8 cellular contexts compared by ENCODE assay signal in genomic region chr6:113859349-113860164, GRCh38. TPM values are rescaled to one million over a fixed set of nuclear protein-coding genes. Genes with fewer than 3 reads are reported as not detected.
A peak's percentile ranks its signal among the peaks of the same experiment; 100 is the strongest.
DNase-seq lines count a peak whose midpoint lies in the region; ATAC-seq and TF ChIP-seq lines count a peak whose summit lies in the region.

No MANE protein-coding gene starts in this region.

- H3K4me1 Mint-ChIP-seq in T-cell = peaks cover 0 to 24% (median 19%) of the 10 kb centered on the region in 3 donors
- H3K4me1 Mint-ChIP-seq in natural killer cell treated with Interleukin-12 subunit alpha and Interleukin-12 subunit beta and Interleukin-15 and Interleukin-18, amount 100 ng/mL, for 72 hours (ENCODE audit: low read depth in 2 of 2) = peaks cover 10 to 12% of the 10 kb centered on the region in 2 donors

- H3K36me3 ChIP-seq in Karpas-422 (ENCODE audit: insufficient read depth, low read length) = no peaks in the 10 kb centered on the region

- H2AFZ ChIP-seq in Karpas-422 (ENCODE audit: low read length) = no peak overlapping the region

- ATAC-seq in GM19025 (IDR thresholded peaks at IDR 0.05; ENCODE audit: low read depth, unreplicated experiment) = peak; percentile 0
- ATAC-seq in T-cell (replicated peaks in 1 of 4) = no peak
- ATAC-seq in natural killer cell treated with Interleukin-12 subunit alpha and Interleukin-12 subunit beta and Interleukin-15 and Interleukin-18, amount 100 ng/mL, for 72 hours = no peak
- no peak for ATAC-seq in GM21737 (IDR thresholded peaks at IDR 0.05; ENCODE audit: unreplicated experiment)

- H3K9me3 Mint-ChIP-seq in T-cell = no peaks in the 10 kb centered on the region
- H3K9me3 Mint-ChIP-seq in natural killer cell treated with Interleukin-12 subunit alpha and Interleukin-12 subunit beta and Interleukin-15 and Interleukin-18, amount 100 ng/mL, for 72 hours = no peaks in the 10 kb centered on the region

- no peaks in the 10 kb centered on the region for H3K9me3 ChIP-seq in Karpas-422 (ENCODE audit: low read length)

- no peaks in the 10 kb centered on the region for H4K20me1 ChIP-seq in Karpas-422 (ENCODE audit: insufficient read depth, low read depth, low read length)

- H3K4me3 Mint-ChIP-seq in T-cell = peak overlapping the region in 2 of 3 donors; percentile 28 to 67
- peak overlapping the region; percentile 30 for H3K4me3 Mint-ChIP-seq in natural killer cell treated with Interleukin-12 subunit alpha and Interleukin-12 subunit beta and Interleukin-15 and Interleukin-18, amount 100 ng/mL, for 72 hours

- no peak overlapping the region for H3K4me2 ChIP-seq in Karpas-422 (ENCODE audit: low read depth, low read length, poor library complexity, severe bottlenecking)

- H3K27ac ChIP-seq in Karpas-422 (ENCODE audit: low read length) = no peak overlapping the region

- no peaks in the 10 kb centered on the region for H3K79me2 ChIP-seq in Karpas-422 (ENCODE audit: low read length)

- TF ChIP-seq CTCF in fibroblast of villous mesenchyme (IDR thresholded peaks at IDR 0.05; ENCODE audit: insufficient read depth, low read depth, low read length) = no peak

- H3K27me3 Mint-ChIP-seq in T-cell = peaks cover 37% of the 10 kb centered on the region in 2 donors
- H3K27me3 Mint-ChIP-seq in natural killer cell treated with Interleukin-12 subunit alpha and Interleukin-12 subunit beta and Interleukin-15 and Interleukin-18, amount 100 ng/mL, for 72 hours = peaks cover 7 to 20% of the 10 kb centered on the region in 2 donors

- H3K27me3 ChIP-seq in Karpas-422 (ENCODE audit: low read length) = 0 out of 2 replicates have a peak, but pooled peaks cover 2% of the 10 kb centered on the region

- no peak overlapping the region for H3K9ac ChIP-seq in Karpas-422 (ENCODE audit: low read length)

- H3K9me2 ChIP-seq in Karpas-422 (replicated peaks; ENCODE audit: insufficient read depth, low read length) = no peaks in the 10 kb centered on the region

- H3K36me3 Mint-ChIP-seq in T-cell = no peaks in the 10 kb centered on the region
- H3K36me3 Mint-ChIP-seq in natural killer cell treated with Interleukin-12 subunit alpha and Interleukin-12 subunit beta and Interleukin-15 and Interleukin-18, amount 100 ng/mL, for 72 hours = no peaks in the 10 kb centered on the region

- POLR2A ChIA-PET in T-cell (lab: Charles Lee) = no interaction called here

- peaks cover 32% of the 10 kb centered on the region for H3K4me1 ChIP-seq in Karpas-422 (ENCODE audit: low read length)

- CTCF ChIA-PET in T-cell (lab: Charles Lee) = interaction anchor here (0.6 to 2.3 kb wide), 4 partner anchors 405 to 1680 kb away, joined by 7 to 12 read pairs (median 8); no protein-coding TSS in a partner anchor

- H3K27ac Mint-ChIP-seq in T-cell = no peak overlapping the region
- H3K27ac Mint-ChIP-seq in natural killer cell treated with Interleukin-12 subunit alpha and Interleukin-12 subunit beta and Interleukin-15 and Interleukin-18, amount 100 ng/mL, for 72 hours = no peak overlapping the region

- H3K4me3 ChIP-seq in fibroblast of villous mesenchyme (ENCODE audit: low read depth, low read length) (peak overlapping the region; percentile 97), Karpas-422 (ENCODE audit: low read length) (no peak overlapping the region)

- DNase-seq in A172 (ENCODE audit: low spot score) (peak; percentile 17), T-cell (peak in 1 of 34 experiments; percentile 1), fibroblast of villous mesenchyme (ENCODE audit: low read depth) (peak; percentile 48), Karpas-422 (no peak), UCSD-AML1 (lab: John Stamatoyannopoulos, UW; ENCODE audit: unreplicated experiment) (no peak)
- no peak for DNase-seq in natural killer cell treated with Interleukin-12 subunit alpha and Interleukin-12 subunit beta and Interleukin-15 and Interleukin-18, amount 100 ng/mL, for 72 hours (ENCODE audit: low spot score)

RNA-seq across cellular contexts. Expression of gene MARCKS, which starts 2.4 kb away (rescaled TPM):
- 108 and 150 TPM in 2 replicates for total RNA-seq in A172 (2014; rRNA removed; shearing (Covaris generic))
- total RNA-seq in T-cell (1 to 10 TPM in 3 of 5 donors, under 1 TPM in 2; 0.33 to 2.6 (median 1.2) TPM), fibroblast of villous mesenchyme (263 TPM in 2 replicates)
- 1 to 10 TPM in 1 of 2 donors, under 1 TPM in 1; 0.74 to 1.1 TPM for total RNA-seq in natural killer cell treated with Interleukin-12 subunit alpha and Interleukin-12 subunit beta and Interleukin-15 and Interleukin-18, amount 100 ng/mL, for 72 hours
- 2.2 and 2.8 TPM in 2 replicates for total RNA-seq in Karpas-422 (2014; rRNA removed; shearing (Covaris generic); ENCODE audit: low replicate concordance)

Comparison
In these comparisons a context has a peak if more than half of its experiments do, and no peak if none do; other contexts are left out.
1. DNase-seq: peak in A172 (single experiment) and fibroblast of villous mesenchyme (single experiment); none in natural killer cell treated with Interleukin-12 subunit alpha and Interleukin-12 subunit beta and Interleukin-15 and Interleukin-18, amount 100 ng/mL, for 72 hours (single experiment), Karpas-422 (single experiment) and UCSD-AML1 (single experiment).
2. RNA of gene MARCKS, which starts 2.4 kb away (total RNA-seq): 263 TPM in fibroblast of villous mesenchyme and 108 to 150 TPM in A172; 2.2 to 2.8 TPM in Karpas-422, 0.33 to 2.6 TPM in T-cell and 0.74 to 1.1 TPM in natural killer cell treated with Interleukin-12 subunit alpha and Interleukin-12 subunit beta and Interleukin-15 and Interleukin-18, amount 100 ng/mL, for 72 hours; every median in the first group is over 10 times any median in the second.